ENCODE assay signal across 8 cellular contexts in the genomic region with DNA sequence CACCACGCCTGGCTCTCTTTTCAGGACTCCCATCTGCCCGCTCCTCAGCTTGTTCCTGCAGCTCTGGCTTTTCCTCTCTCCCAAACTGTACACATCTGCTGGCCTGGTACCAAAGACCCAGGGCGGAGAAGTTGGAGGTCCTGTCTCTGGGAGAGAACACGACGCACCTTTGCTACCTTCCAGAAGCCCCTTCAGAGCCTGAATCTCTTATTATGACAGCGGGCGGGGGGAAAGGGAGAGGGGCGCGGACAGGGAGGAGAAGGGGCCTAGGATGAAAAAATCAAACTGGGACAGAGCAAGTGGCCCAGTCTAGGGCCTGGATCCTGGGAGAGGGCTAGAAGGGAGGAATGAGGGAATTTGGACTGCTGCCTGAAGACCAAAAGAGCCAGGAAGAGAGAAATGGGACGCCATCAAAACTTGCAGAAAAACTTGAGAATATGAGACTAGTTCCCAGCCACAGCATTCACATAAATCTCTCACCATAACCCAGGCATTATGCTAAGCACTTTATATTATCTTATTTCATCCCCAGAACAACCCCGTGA. TPM values are rescaled to one million over a fixed set of nuclear protein-coding genes. Genes with fewer than 3 reads are reported as not detected.
DNase-seq lines count a peak whose midpoint lies in the region; ATAC-seq and TF ChIP-seq lines count a peak whose summit lies in the region.

No MANE protein-coding gene starts in this region.

- H3K36me3 ChIP-seq in HUES64 (ENCODE audit: insufficient read depth, low read length) (peaks cover 9% of the 10 kb centered on the region), right lobe of liver (peaks cover 0 to 18% (median 9%) of the 10 kb centered on the region in 4 donors), testis (ENCODE audit: low read depth, missing control alignments) (no peaks in the 10 kb centered on the region)

- H3K27me3 ChIP-seq in HUES64 (ENCODE audit: insufficient read depth, low read length) = no peaks in the 10 kb centered on the region
- no peaks in the 10 kb centered on the region for H3K27me3 ChIP-seq in right lobe of liver
- H3K27me3 ChIP-seq in testis = no peaks in the 10 kb centered on the region

- DNase-seq in cardiac fibroblast (ENCODE audit: low read depth in 2 of 2) (peak; percentile 34 to 60), right lobe of liver (no peak), testis (no peak), HPDE6-E6E7 (ENCODE audit: extremely low spot score) (no peak), hepatic stellate cell (ENCODE audit: low spot score) (no peak)
- no peak for DNase-seq in stimulated activated CD4-positive, alpha-beta T cell treated with anti-CD3 and anti-CD28 coated beads, Interleukin-1b, Interleukin-23, amount 100 ng/mL, for 48 hours

- H3K4me3 ChIP-seq in HUES64 (ENCODE audit: low read length) = peak overlapping the region; percentile 77
- peak overlapping the region; percentile 70 to 82 for H3K4me3 ChIP-seq in cardiac fibroblast (replicated peaks in 1 of 2; ENCODE audit: low read depth in 2 of 2, low read length in 2 of 2)
- H3K4me3 ChIP-seq in right lobe of liver = peak overlapping the region; percentile 79 to 94 (median 80)
- H3K4me3 ChIP-seq in testis = peak overlapping the region; percentile 95 to 99

- H3K27ac ChIP-seq in HUES64 (ENCODE audit: low read depth, low read length) = peak overlapping the region; percentile 91; the same call in 1 of the 2 replicates
- peak overlapping the region; percentile 99 to 100 (median 100) for H3K27ac ChIP-seq in right lobe of liver
- peak overlapping the region; percentile 99 to 100 for H3K27ac ChIP-seq in testis

- H3K9me3 ChIP-seq in HUES64 (ENCODE audit: insufficient read depth, low read depth, low read length) = no peaks in the 10 kb centered on the region
- H3K9me3 ChIP-seq in right lobe of liver = no peaks in the 10 kb centered on the region
- no peaks in the 10 kb centered on the region for H3K9me3 ChIP-seq in testis

- no peak overlapping the region for H3K9ac ChIP-seq in HUES64 (ENCODE audit: low read depth, low read length)

- H3K4me1 ChIP-seq in HUES64 (ENCODE audit: insufficient read depth, low read length) (peaks cover 31% of the 10 kb centered on the region), right lobe of liver (peaks cover 0 to 32% (median 10%) of the 10 kb centered on the region in 4 donors), testis (peaks cover 44% of the 10 kb centered on the region)

- ATAC-seq in right lobe of liver (no peak), HG03521 (IDR thresholded peaks at IDR 0.05; ENCODE audit: unreplicated experiment) (no peak)

- 52% methylated on average over 11 of the region's 11 CpGs for WGBS in HUES64
- WGBS in right lobe of liver (ENCODE audit: insufficient coverage, low coverage, low lambda C conversion rate, missing lambda C conversion rate) = 7% methylated on average over 10 of the region's 11 CpGs
- 4 to 8% methylated on average over 11 of the region's 11 CpGs for WGBS in testis, 2 donors

- intact Hi-C loops in right lobe of liver (cut with DNase I) (no loop called here), testis (cut with DNase I; ENCODE audit: low total_unique reads) (loop anchor here (5.0 kb wide), 1 partner anchor 312 kb away; no protein-coding TSS in a partner anchor)

- TF ChIP-seq CTCF in cardiac fibroblast (IDR thresholded peaks at IDR 0.05; ENCODE audit: low read depth, low read length) = no peak
- TF ChIP-seq CTCF in right lobe of liver (IDR thresholded peaks at IDR 0.05) = no peak
- TF ChIP-seq CTCF in testis (IDR thresholded peaks at IDR 0.05) = no peak

- TF ChIP-seq POLR2A in right lobe of liver (IDR thresholded peaks at IDR 0.05) = no peak
- no peak for TF ChIP-seq POLR2A in testis (IDR thresholded peaks at IDR 0.05)

RNA-seq across cellular contexts. Expression of gene PER1, which starts 2.5 kb away (rescaled TPM):
- polyA plus RNA-seq in HUES64 (2013, experiment 1 of 2) = 14.0 TPM
- polyA plus RNA-seq in HUES64 (2013, experiment 2 of 2) = 18.1 TPM
- total RNA-seq in right lobe of liver (100 to 1,000 TPM in 1 of 6 experiments, 10 to 100 TPM in 5; 25.7 to 118 (median 55.2) TPM), testis (100 to 1,000 TPM in 1 of 2 donors, 10 to 100 TPM in 1; 96.0 to 119 TPM)
- 55.1 TPM for polyA plus RNA-seq in testis (ENCODE audit: insufficient read depth, low read depth, low replicate concordance)

RNA-seq across cellular contexts. Expression of gene VAMP2, which starts 8.1 kb away (rescaled TPM):
- polyA plus RNA-seq in HUES64 (2013, experiment 1 of 2) = 14.3 TPM
- 18.9 TPM for polyA plus RNA-seq in HUES64 (2013, experiment 2 of 2)
- 10 to 100 TPM in 4 of 6 experiments, 1 to 10 TPM in 2; 4.4 to 18.6 (median 13.2) TPM for total RNA-seq in right lobe of liver
- total RNA-seq in testis = 10 to 100 TPM; 66.3 to 76.5 TPM
- polyA plus RNA-seq in testis (ENCODE audit: insufficient read depth, low read depth, low replicate concordance) = 116 TPM

RNA-seq across cellular contexts. Expression of gene TMEM107, which starts 21.5 kb away (rescaled TPM):
- polyA plus RNA-seq in HUES64 (2013, experiment 1 of 2) = 29.8 TPM
- polyA plus RNA-seq in HUES64 (2013, experiment 2 of 2) = 35.4 TPM
- total RNA-seq in right lobe of liver (1 to 10 TPM; 2.3 to 5.0 (median 3.4) TPM), testis (10 to 100 TPM; 17.2 to 23.2 TPM)
- polyA plus RNA-seq in testis (ENCODE audit: insufficient read depth, low read depth, low replicate concordance) = 31.8 TPM

RNA-seq across cellular contexts. Expression of gene HES7, which starts 30.8 kb away (rescaled TPM):
- polyA plus RNA-seq in HUES64 (2013, experiment 1 of 2) = 0.85 TPM
- polyA plus RNA-seq in HUES64 (2013, experiment 2 of 2) = 0.89 TPM
- total RNA-seq in right lobe of liver (not detected), testis (under 1 TPM in 1 of 2 donors, not detected in 1; 0.31 TPM)
- polyA plus RNA-seq in testis (ENCODE audit: insufficient read depth, low read depth, low replicate concordance) = 0.25 TPM

RNA-seq across cellular contexts. Expression of gene BORCS6, which starts 35.3 kb away (rescaled TPM):
- 2.6 TPM for polyA plus RNA-seq in HUES64 (2013, experiment 1 of 2)
- 3.0 TPM for polyA plus RNA-seq in HUES64 (2013, experiment 2 of 2)
- total RNA-seq in right lobe of liver (1 to 10 TPM; 3.1 to 5.3 (median 4.2) TPM), testis (10 to 100 TPM in 1 of 2 donors, 1 to 10 TPM in 1; 8.7 to 10.4 TPM)
- polyA plus RNA-seq in testis (ENCODE audit: insufficient read depth, low read depth, low replicate concordance) = 8.5 TPM

Comparison
In these comparisons a context has a peak if more than half of its experiments do, and no peak if none do; other contexts are left out.
1. DNase-seq: peak in cardiac fibroblast (2 of 2); none in right lobe of liver (0 of 3), testis (single experiment), stimulated activated CD4-positive, alpha-beta T cell treated with anti-CD3 and anti-CD28 coated beads, Interleukin-1b, Interleukin-23, amount 100 ng/mL, for 48 hours (single experiment), HPDE6-E6E7 (single experiment) and hepatic stellate cell (single experiment).
2. Peak in every context shown above with its lines, with median percentiles within 50 percentile points of each other: H3K27ac ChIP-seq and H3K4me3 ChIP-seq.